7 cellular contexts compared by ENCODE assay signal in genomic region chr2:203328735-203329549, GRCh38. TPM values are rescaled to one million over a fixed set of nuclear protein-coding genes. Genes with fewer than 3 reads are reported as not detected.
A peak's percentile ranks its signal among the peaks of the same experiment; 100 is the strongest.
DNase-seq lines count a peak whose midpoint lies in the region; ATAC-seq and TF ChIP-seq lines count a peak whose summit lies in the region.

No MANE protein-coding gene starts in this region.

- H3K4me1 Mint-ChIP-seq in HFFc6 (ENCODE audit: low read depth): peaks cover 37% of the 10 kb centered on the region
- peaks cover 22% of the 10 kb centered on the region for H3K4me1 Mint-ChIP-seq in activated CD4-positive, alpha-beta T cell treated with anti-CD3 and anti-CD28 coated beads, Interleukin-2, amount 10 ng/mL, durations not matched to agents 24 days and 14 days

- peaks cover 15% of the 10 kb centered on the region; the same call in 1 of the 2 replicates for H3K36me3 Mint-ChIP-seq in HFFc6 (ENCODE audit: low read depth)
- H3K36me3 Mint-ChIP-seq in activated CD4-positive, alpha-beta T cell treated with anti-CD3 and anti-CD28 coated beads, Interleukin-2, amount 10 ng/mL, durations not matched to agents 24 days and 14 days (ENCODE audit: low read depth): peaks cover 2% of the 10 kb centered on the region

- H3K4me3 Mint-ChIP-seq in HFFc6: peak overlapping the region; percentile 95
- peak overlapping the region; percentile 91 for H3K4me3 Mint-ChIP-seq in activated CD4-positive, alpha-beta T cell treated with anti-CD3 and anti-CD28 coated beads, Interleukin-2, amount 10 ng/mL, durations not matched to agents 24 days and 14 days

- H3K27me3 ChIP-seq in ectodermal cell (ENCODE audit: control insufficient read depth, insufficient read depth, low read length, poor library complexity, severe bottlenecking): no peaks in the 10 kb centered on the region

- peak overlapping the region; percentile 81 for H3K4me3 ChIP-seq in NB4 (ENCODE audit: low read depth, low read length)
- H3K4me3 ChIP-seq in ectodermal cell (ENCODE audit: insufficient read depth, low read depth, low read length): peak overlapping the region; percentile 84

- peaks cover 3% of the 10 kb centered on the region for H3K4me1 ChIP-seq in ectodermal cell (ENCODE audit: control insufficient read depth, insufficient read depth, low read length)

- no peak for TF ChIP-seq POLR2A in NB4 (IDR thresholded peaks at IDR 0.05; ENCODE audit: extremely low read depth, insufficient read length)

- no peaks in the 10 kb centered on the region for H3K9me3 ChIP-seq in ectodermal cell (ENCODE audit: control insufficient read depth, low read length)

- peak; percentile 10 for DNase-seq in HFFc6
- peak; percentile 72 for DNase-seq in NB4 (ENCODE audit: low read depth)
- peak; percentile 87 for DNase-seq in activated CD4-positive, alpha-beta T cell treated with anti-CD3 and anti-CD28 coated beads, Interleukin-2, amount 10 ng/mL, durations not matched to agents 24 days and 14 days
- DNase-seq in lung microvascular endothelial cell (ENCODE audit: low read depth in 2 of 2): peak; percentile 53 to 58
- peak; percentile 6 for DNase-seq in stimulated activated CD8-positive, alpha-beta memory T cell treated with anti-CD3 and anti-CD28 coated beads, Interleukin-15, amount 100 ng/mL, for 24 hours (ENCODE audit: low read depth)

- peak; percentile 65 for ATAC-seq in GM18502 (IDR thresholded peaks at IDR 0.05; ENCODE audit: poor library complexity, unreplicated experiment)

- intact Hi-C loops in activated CD4-positive, alpha-beta T cell treated with anti-CD3 and anti-CD28 coated beads, Interleukin-2, amount 10 ng/mL, durations not matched to agents 24 days and 14 days (cut with micrococcal nuclease): loop anchor here (1.0 to 10.0 kb wide), 2 partner anchors 90 to 486 kb away; partner anchors contain the start of gene CYP20A1

- H3K27ac ChIP-seq in ectodermal cell (ENCODE audit: insufficient read depth, low read depth, low read length, poor library complexity, severe bottlenecking): peak overlapping the region; percentile 94

- H3K27ac Mint-ChIP-seq in HFFc6: peak overlapping the region; percentile 90
- H3K27ac Mint-ChIP-seq in activated CD4-positive, alpha-beta T cell treated with anti-CD3 and anti-CD28 coated beads, Interleukin-2, amount 10 ng/mL, durations not matched to agents 24 days and 14 days: peak overlapping the region; percentile 74

- TF ChIP-seq CTCF in HFFc6 (IDR thresholded peaks at IDR 0.05): no peak
- TF ChIP-seq CTCF in NB4 (IDR thresholded peaks at IDR 0.05; ENCODE audit: low read depth, low read length): no peak

- H3K36me3 ChIP-seq in ectodermal cell (ENCODE audit: control insufficient read depth, insufficient read depth, low read length): no peaks in the 10 kb centered on the region

- WGBS in ectodermal cell, 2 experiments: 0 to 1% methylated on average over 27 to 32 of the region's 32 CpGs

- no peaks in the 10 kb centered on the region for H3K27me3 Mint-ChIP-seq in HFFc6 (ENCODE audit: insufficient read depth)
- no peaks in the 10 kb centered on the region for H3K27me3 Mint-ChIP-seq in activated CD4-positive, alpha-beta T cell treated with anti-CD3 and anti-CD28 coated beads, Interleukin-2, amount 10 ng/mL, durations not matched to agents 24 days and 14 days

- no peaks in the 10 kb centered on the region for H3K9me3 Mint-ChIP-seq in HFFc6
- no peaks in the 10 kb centered on the region for H3K9me3 Mint-ChIP-seq in activated CD4-positive, alpha-beta T cell treated with anti-CD3 and anti-CD28 coated beads, Interleukin-2, amount 10 ng/mL, durations not matched to agents 24 days and 14 days

RNA-seq across cellular contexts. Expression of gene ABI2, which starts 0.7 kb away (rescaled TPM):
- 10 to 100 TPM; 69.9 to 84.1 (median 75.3) TPM for total RNA-seq in HFFc6 (2021; fragmentation: NEBNext Ultra II Directional; extraction: Animal tissue kit (Norgen Biotek cat#: 25700))
- 27.5 and 32.7 TPM in 2 replicates for total RNA-seq in activated CD4-positive, alpha-beta T cell treated with anti-CD3 and anti-CD28 coated beads, Interleukin-2, amount 10 ng/mL, durations not matched to agents 24 days and 14 days
- polyA plus RNA-seq in ectodermal cell (2013, experiment 1 of 4): 188 TPM
- 163 TPM for polyA plus RNA-seq in ectodermal cell (2013, experiment 2 of 4)
- 140 TPM for polyA plus RNA-seq in ectodermal cell (2013, experiment 3 of 4)
- 165 TPM for polyA plus RNA-seq in ectodermal cell (2013, experiment 4 of 4)
- total RNA-seq in lung microvascular endothelial cell: 18.3 and 19.4 TPM in 2 replicates

Comparison
In these comparisons a context has a peak if more than half of its experiments do, and no peak if none do; other contexts are left out.
1. Peak in every context shown above with its lines: DNase-seq, ATAC-seq, H3K4me3 ChIP-seq and H3K27ac ChIP-seq.
2. DNase-seq: peak in every context shown above with its lines; median percentile 87 in activated CD4-positive, alpha-beta T cell treated with anti-CD3 and anti-CD28 coated beads, Interleukin-2, amount 10 ng/mL, durations not matched to agents 24 days and 14 days; 72 in NB4; 56 in lung microvascular endothelial cell; 10 in HFFc6; 6 in stimulated activated CD8-positive, alpha-beta memory T cell treated with anti-CD3 and anti-CD28 coated beads, Interleukin-15, amount 100 ng/mL, for 24 hours.